Comparison of ENCODE assay signal across 2 cellular contexts in the genomic region with DNA sequence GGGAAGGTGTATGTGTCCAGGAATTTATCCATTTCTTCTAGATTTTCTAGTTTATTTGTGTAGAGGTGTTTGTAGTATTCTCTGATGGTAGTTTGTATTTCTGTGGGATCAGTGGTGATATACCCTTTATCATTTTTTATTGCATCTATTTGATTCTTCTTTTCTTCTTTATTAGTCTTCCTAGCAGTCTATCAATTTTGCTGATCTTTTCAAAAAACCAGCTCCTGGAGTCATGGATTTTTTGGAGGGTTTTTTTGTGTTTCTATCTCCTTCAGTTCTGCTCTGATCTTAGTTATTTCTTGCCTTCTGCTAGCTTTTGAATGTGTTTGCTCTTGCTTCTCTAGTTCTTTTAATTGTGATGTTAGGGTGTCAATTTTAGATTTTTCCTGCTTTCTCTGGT. TPM values are rescaled to one million over a fixed set of nuclear protein-coding genes. Genes with fewer than 3 reads are reported as not detected.
"Had no signal": no experiment of that assay in that cellular context is flagged by ENCODE, and none has a peak within 500 bp of the region (broad histone marks: within the 10 kb centered on the region; RNA-seq: fewer than 3 reads in every experiment).

No MANE protein-coding gene starts in this region.

RNA-seq across cellular contexts. Expression of a gene that starts 29.4 kb away (rescaled TPM):
- total RNA-seq: ascending aorta, cardiac muscle cell had no signal
- polyA plus RNA-seq: cardiac muscle cell had no signal
